8 cellular contexts compared by ENCODE assay signal in the genomic region with DNA sequence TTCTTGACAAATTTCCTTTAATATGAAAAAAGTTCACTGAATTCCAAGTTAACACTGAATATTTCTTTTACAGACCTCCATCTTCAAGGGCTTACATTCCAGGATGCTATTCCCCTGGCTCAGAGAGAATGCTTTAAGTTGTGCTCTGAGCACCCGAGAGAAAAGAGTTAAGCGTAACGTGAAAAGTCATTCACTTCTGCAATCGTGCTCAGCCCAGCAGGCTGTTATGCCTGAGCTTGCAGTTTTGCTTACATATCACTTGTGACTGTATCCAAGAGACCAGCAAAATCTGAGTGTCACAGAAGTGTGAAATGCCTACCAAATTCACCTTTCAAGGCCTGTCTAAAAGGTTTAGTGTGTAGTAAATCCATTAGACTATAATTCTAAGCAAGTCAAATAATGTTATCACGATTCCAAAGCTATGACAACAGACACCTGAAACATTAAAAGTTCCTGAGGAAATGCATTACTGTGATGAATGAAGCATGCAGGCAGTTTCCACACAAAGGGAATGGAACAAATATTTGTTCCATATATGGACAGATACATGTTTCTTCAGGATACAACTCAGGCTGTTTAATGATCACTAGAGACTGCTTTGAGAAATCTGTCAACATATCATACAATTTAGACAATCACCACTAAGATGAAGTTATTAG. TPM values are rescaled to one million over a fixed set of nuclear protein-coding genes. Genes with fewer than 3 reads are reported as not detected.
DNase-seq lines count a peak whose midpoint lies in the region; TF ChIP-seq lines count a peak whose summit lies in the region.

No MANE protein-coding gene starts in this region.

- H3K27me3 Mint-ChIP-seq in progenitor cell of endocrine pancreas: no peaks in the 10 kb centered on the region

- H3K9me2 ChIP-seq in DOHH2 (replicated peaks; ENCODE audit: control insufficient read depth, low read length): no peaks in the 10 kb centered on the region

- peaks cover 40% of the 10 kb centered on the region for H3K4me1 Mint-ChIP-seq in progenitor cell of endocrine pancreas (ENCODE audit: low read depth)

- peaks cover 11% of the 10 kb centered on the region for H3K36me3 Mint-ChIP-seq in progenitor cell of endocrine pancreas (ENCODE audit: insufficient read depth)

- no peaks in the 10 kb centered on the region for H3K27me3 ChIP-seq in DOHH2 (ENCODE audit: control insufficient read depth, low read length)

- no peaks in the 10 kb centered on the region for H3K9me3 ChIP-seq in DOHH2 (ENCODE audit: control insufficient read depth, insufficient read depth, low read length)

- POLR2A ChIA-PET in GM10248 (lab: Yijun Ruan, JAX): no interaction called here

- DNase-seq in glomerular visceral epithelial cell (ENCODE audit: extremely low spot score) (peak; percentile 46), progenitor cell of endocrine pancreas (ENCODE audit: low spot score, unreplicated experiment) (no peak), putamen (ENCODE audit: low spot score) (no peak), GM10248 (ENCODE audit: extremely low spot score) (no peak), NCI-H187 (lab: John Stamatoyannopoulos, UW) (no peak)
- no peak for DNase-seq in effector CD4-positive, alpha-beta T cell

- H3K4me2 ChIP-seq in DOHH2 (ENCODE audit: low read length): peak overlapping the region; percentile 25; the same call in 1 of the 2 replicates

- H3K9me3 Mint-ChIP-seq in progenitor cell of endocrine pancreas (ENCODE audit: low read depth): no peaks in the 10 kb centered on the region

- TF ChIP-seq CTCF in DOHH2 (IDR thresholded peaks at IDR 0.05; ENCODE audit: low read depth, low read length, poor library complexity, severe bottlenecking): no peak
- TF ChIP-seq CTCF in VCaP (conservative IDR thresholded peaks at IDR 0.05): no peak
- no peak for TF ChIP-seq CTCF in progenitor cell of endocrine pancreas (IDR thresholded peaks at IDR 0.05; ENCODE audit: unreplicated experiment)
- TF ChIP-seq CTCF in GM10248 (IDR thresholded peaks at IDR 0.05; ENCODE audit: control extremely low read depth, extremely low read depth, low read depth, missing control alignments): no peak

- CTCF ChIA-PET in GM10248 (lab: Yijun Ruan, JAX): interaction anchor here (1.1 to 2.8 kb wide), 4 partner anchors 10 to 72 kb away, joined by 3 to 10 read pairs (median 3); no protein-coding TSS in a partner anchor

- no peak overlapping the region for H3K4me3 ChIP-seq in DOHH2 (ENCODE audit: low read length)

- peak overlapping the region; percentile 7 for H3K4me3 Mint-ChIP-seq in progenitor cell of endocrine pancreas (ENCODE audit: low read depth)

- peaks cover 39% of the 10 kb centered on the region for H4K20me1 ChIP-seq in DOHH2 (ENCODE audit: control insufficient read depth, insufficient read depth, low read depth, low read length)

- H3K27ac Mint-ChIP-seq in progenitor cell of endocrine pancreas: peak overlapping the region; percentile 93

- no peaks in the 10 kb centered on the region for H3F3A ChIP-seq in DOHH2 (ENCODE audit: control insufficient read depth, insufficient read depth)

- H3K27ac ChIP-seq in DOHH2 (ENCODE audit: low read depth, low read length): no peak overlapping the region
- H3K27ac ChIP-seq in VCaP: peak overlapping the region; percentile 58

- H3K79me2 ChIP-seq in DOHH2 (ENCODE audit: control insufficient read depth, low read length): peaks cover 97% of the 10 kb centered on the region

- peaks cover 62% of the 10 kb centered on the region for H3K36me3 ChIP-seq in DOHH2 (ENCODE audit: control insufficient read depth, low read length)

- peaks cover 52% of the 10 kb centered on the region for H3K4me1 ChIP-seq in DOHH2 (ENCODE audit: control insufficient read depth, low read length)

RNA-seq across cellular contexts. Expression of a gene that starts 20.1 kb away (rescaled TPM):
- total RNA-seq in progenitor cell of endocrine pancreas: 382 and 384 TPM in 2 replicates
